Comparison of ENCODE assay signal across 8 cellular contexts in genomic region chr13:48233097-48233885, GRCh38. TPM values are rescaled to one million over a fixed set of nuclear protein-coding genes. Genes with fewer than 3 reads are reported as not detected.
DNase-seq lines count a peak whose midpoint lies in the region; ATAC-seq and TF ChIP-seq lines count a peak whose summit lies in the region.

Gene ITM2B (plus strand): TSS chr13:48233206. CDS start chr13:48233361, 155 bp downstream.

- intact Hi-C loops in OCI-LY7 (cut with micrococcal nuclease; ENCODE audit: unreplicated experiment): loop anchor here (1.0 kb wide), 2 partner anchors 106 to 347 kb away; no protein-coding TSS in a partner anchor

- peak within 1 kb of the TSS; percentile 83 to 98 (median 98) for H3K4me3 ChIP-seq in BLaER1 treated with 17β-estradiol and CSF1 and Interleukin-3, amounts not matched to agents 10 nM and 100 nM
- H3K4me3 ChIP-seq in OCI-LY7 (ENCODE audit: low read depth, low read length, poor library complexity, severe bottlenecking) (peak within 1 kb of the TSS; percentile 76), muscle layer of duodenum (ENCODE audit: low read depth in 1 of 2, low read length in 2 of 2) (peak within 1 kb of the TSS; percentile 94 to 96)

- CTCF ChIA-PET in OCI-LY7 (lab: Charles Lee; ENCODE audit: unreplicated experiment): interaction anchor here (0.6 to 1.1 kb wide), 2 partner anchors 154 to 349 kb away, joined by 3 read pairs; no protein-coding TSS in a partner anchor

- TF ChIP-seq CTCF in OCI-LY7 (conservative IDR thresholded peaks at IDR 0.05; ENCODE audit: low read length): peak; percentile 79

- H3K4me2 ChIP-seq in BLaER1 treated with 17β-estradiol and CSF1 and Interleukin-3, amounts not matched to agents 10 nM and 100 nM: peak within 1 kb of the TSS; percentile 85 to 97 (median 88)
- H3K4me2 ChIP-seq in OCI-LY7 (ENCODE audit: low read length): peak within 1 kb of the TSS; percentile 94

- TF ChIP-seq POLR2A in GM19193 (IDR thresholded peaks at IDR 0.05; ENCODE audit: extremely low read depth, insufficient read depth, insufficient read length): peak; percentile 49

- no peaks in the 10 kb centered on the region for H3K27me3 Mint-ChIP-seq in activated T-cell treated with anti-CD3 and anti-CD28 coated beads, Interleukin-2, amount 50 U/mL, for 4 hours (ENCODE audit: low read depth)
- no peaks in the 10 kb centered on the region for H3K27me3 Mint-ChIP-seq in stimulated activated naive B cell treated with anti-CD40 and anti-IgM and Interleukin-4, amounts not matched to agents 10 μg/mL and 1 μg/mL and 100 μg/mL, for 72 hours

- peaks cover 0 to 34% (median 7%) of the 10 kb centered on the region in 11 experiments; a peak in 10 of 22 replicates for H3K36me3 ChIP-seq in BLaER1 treated with 17β-estradiol and CSF1 and Interleukin-3, amounts not matched to agents 10 nM and 100 nM
- H3K36me3 ChIP-seq in OCI-LY7 (ENCODE audit: insufficient read depth, low read length) (no peaks in the 10 kb centered on the region), muscle layer of duodenum (ENCODE audit: control insufficient read depth in 1 of 2, insufficient read depth in 2 of 2, low read length in 2 of 2) (peaks cover 0 to 3% of the 10 kb centered on the region in 2 donors)

- H3K4me1 ChIP-seq in BLaER1 treated with 17β-estradiol and CSF1 and Interleukin-3, amounts not matched to agents 10 nM and 100 nM: peaks cover 30 to 44% (median 37%) of the 10 kb centered on the region in 10 experiments
- peaks cover 31% of the 10 kb centered on the region for H3K4me1 ChIP-seq in OCI-LY7 (ENCODE audit: insufficient read depth, low read length, poor library complexity, severe bottlenecking)
- H3K4me1 ChIP-seq in muscle layer of duodenum (ENCODE audit: control insufficient read depth in 1 of 2, insufficient read depth in 2 of 2, low read length in 2 of 2): peaks cover 22 to 24% of the 10 kb centered on the region in 2 donors

- peaks cover 6% of the 10 kb centered on the region for H3K36me3 Mint-ChIP-seq in activated T-cell treated with anti-CD3 and anti-CD28 coated beads, Interleukin-2, amount 50 U/mL, for 4 hours (ENCODE audit: insufficient read depth)
- peaks cover 4 to 6% of the 10 kb centered on the region in 2 donors for H3K36me3 Mint-ChIP-seq in stimulated activated naive B cell treated with anti-CD40 and anti-IgM and Interleukin-4, amounts not matched to agents 10 μg/mL and 1 μg/mL and 100 μg/mL, for 72 hours

- no TSS peak for BruUV-seq in OCI-LY7 (replicated peaks; lab: Mats Ljungman, UMichigan)

- no peaks in the 10 kb centered on the region for H3K9me2 ChIP-seq in OCI-LY7 (ENCODE audit: insufficient read depth, low read length)

- H3K4me3 Mint-ChIP-seq in activated T-cell treated with anti-CD3 and anti-CD28 coated beads, Interleukin-2, amount 50 U/mL, for 4 hours: peak within 1 kb of the TSS; percentile 94
- peak within 1 kb of the TSS; percentile 86 to 92 for H3K4me3 Mint-ChIP-seq in stimulated activated naive B cell treated with anti-CD40 and anti-IgM and Interleukin-4, amounts not matched to agents 10 μg/mL and 1 μg/mL and 100 μg/mL, for 72 hours

- peaks cover 21% of the 10 kb centered on the region; the same call in 1 of the 2 replicates for H3K79me2 ChIP-seq in OCI-LY7 (ENCODE audit: insufficient read depth, low read depth, low read length)

- DNase-seq in OCI-LY7 (ENCODE audit: low spot score): peak; percentile 77
- DNase-seq in activated T-cell treated with anti-CD3 and anti-CD28 coated beads, Interleukin-2, amount 50 U/mL, for 4 hours: peak; percentile 45
- DNase-seq in stimulated activated naive B cell treated with anti-CD40 and anti-IgM and Interleukin-4, amounts not matched to agents 10 μg/mL and 1 μg/mL and 100 μg/mL, for 72 hours: peak; percentile 47

- H3K27ac Mint-ChIP-seq in stimulated activated naive B cell treated with anti-CD40 and anti-IgM and Interleukin-4, amounts not matched to agents 10 μg/mL and 1 μg/mL and 100 μg/mL, for 72 hours: peak within 1 kb of the TSS; percentile 93

- no peaks in the 10 kb centered on the region for H3K9me3 ChIP-seq in BLaER1 treated with 17β-estradiol and CSF1 and Interleukin-3, amounts not matched to agents 10 nM and 100 nM (replicated peaks in 1 of 11)
- H3K9me3 ChIP-seq in OCI-LY7 (ENCODE audit: low read length): no peaks in the 10 kb centered on the region
- H3K9me3 ChIP-seq in muscle layer of duodenum (ENCODE audit: control insufficient read depth in 1 of 2, low read length in 2 of 2): no peaks in the 10 kb centered on the region

- H3K4me1 Mint-ChIP-seq in activated T-cell treated with anti-CD3 and anti-CD28 coated beads, Interleukin-2, amount 50 U/mL, for 4 hours (ENCODE audit: low read depth): peaks cover 61% of the 10 kb centered on the region
- H3K4me1 Mint-ChIP-seq in stimulated activated naive B cell treated with anti-CD40 and anti-IgM and Interleukin-4, amounts not matched to agents 10 μg/mL and 1 μg/mL and 100 μg/mL, for 72 hours: peaks cover 26 to 43% of the 10 kb centered on the region in 2 donors

- peak within 1 kb of the TSS; percentile 88 for H2AFZ ChIP-seq in OCI-LY7 (ENCODE audit: low read length)

- H3K27me3 ChIP-seq in BLaER1 treated with 17β-estradiol and CSF1 and Interleukin-3, amounts not matched to agents 10 nM and 100 nM: peaks cover 0 to 4% (median 0%) of the 10 kb centered on the region in 11 experiments; a peak in 1 of 22 replicates
- no peaks in the 10 kb centered on the region for H3K27me3 ChIP-seq in muscle layer of duodenum (ENCODE audit: low read depth, low read length)

- H4K20me1 ChIP-seq in BLaER1 treated with 17β-estradiol and CSF1 and Interleukin-3, amounts not matched to agents 10 nM and 100 nM: peaks cover 20 to 49% (median 28%) of the 10 kb centered on the region in 11 experiments; a peak in 20 of 22 replicates
- peaks cover 15% of the 10 kb centered on the region; the same call in 1 of the 2 replicates for H4K20me1 ChIP-seq in OCI-LY7 (ENCODE audit: insufficient read depth, low read length)

- peak within 1 kb of the TSS; percentile 96 to 100 (median 99) for H3K27ac ChIP-seq in BLaER1 treated with 17β-estradiol and CSF1 and Interleukin-3, amounts not matched to agents 10 nM and 100 nM
- peak within 1 kb of the TSS; percentile 49 for H3K27ac ChIP-seq in OCI-LY7 (ENCODE audit: low read depth, low read length, poor library complexity, severe bottlenecking)
- H3K27ac ChIP-seq in muscle layer of duodenum (ENCODE audit: low read length): peak within 1 kb of the TSS; percentile 99

- H3K9ac ChIP-seq in BLaER1 treated with 17β-estradiol and CSF1 and Interleukin-3, amounts not matched to agents 10 nM and 100 nM: peak within 1 kb of the TSS; percentile 97 to 100 (median 99)

- POLR2A ChIA-PET in OCI-LY7 (lab: Charles Lee): interaction anchor here (0.6 to 1.7 kb wide), 5 partner anchors 17 to 299 kb away, joined by 3 to 5 read pairs (median 4); partner anchors contain the start of gene RCBTB2

- H3K9me3 Mint-ChIP-seq in activated T-cell treated with anti-CD3 and anti-CD28 coated beads, Interleukin-2, amount 50 U/mL, for 4 hours: no peaks in the 10 kb centered on the region
- no peaks in the 10 kb centered on the region for H3K9me3 Mint-ChIP-seq in stimulated activated naive B cell treated with anti-CD40 and anti-IgM and Interleukin-4, amounts not matched to agents 10 μg/mL and 1 μg/mL and 100 μg/mL, for 72 hours

- peak; percentile 61 for ATAC-seq in HG03439 (IDR thresholded peaks at IDR 0.05; ENCODE audit: unreplicated experiment)
- ATAC-seq in activated T-cell treated with anti-CD3 and anti-CD28 coated beads, Interleukin-2, amount 50 U/mL, for 4 hours: peak; percentile 76 to 78
- peak; percentile 87 for ATAC-seq in esophagus mucosa
- ATAC-seq in stimulated activated naive B cell treated with anti-CD40 and anti-IgM and Interleukin-4, amounts not matched to agents 10 μg/mL and 1 μg/mL and 100 μg/mL, for 72 hours (replicated peaks): peak; percentile 71 to 75

RNA-seq across cellular contexts. Expression of gene ITM2B, which starts in this region (rescaled TPM):
- total RNA-seq in OCI-LY7 (2014; rRNA removed; shearing (Covaris generic)): 14.7 and 21.1 TPM in 2 replicates
- total RNA-seq in OCI-LY7 (2022) (43.3 and 44.5 TPM in 2 replicates), esophagus mucosa (626 TPM)
- total RNA-seq in activated T-cell treated with anti-CD3 and anti-CD28 coated beads, Interleukin-2, amount 50 U/mL, for 4 hours: 10 to 100 TPM; 48.8 to 63.5 (median 49.3) TPM

Comparison
In these comparisons a context has a peak if more than half of its experiments do, and no peak if none do; other contexts are left out.
1. Peak in every context shown above with its lines: DNase-seq, ATAC-seq, H3K4me3 ChIP-seq and H3K27ac ChIP-seq.
2. H3K27ac ChIP-seq: peak in every context shown above with its lines; median percentile 99 in BLaER1 treated with 17β-estradiol and CSF1 and Interleukin-3, amounts not matched to agents 10 nM and 100 nM; 99 in muscle layer of duodenum; 49 in OCI-LY7.